Comparison of ENCODE assay signal across 26 cellular contexts in genomic region chr3:44421280-44421679, GRCh38.
"Had no signal": no experiment of that assay in that cellular context is flagged by ENCODE, and none has a peak within 500 bp of the region (broad histone marks: within the 10 kb centered on the region; RNA-seq: fewer than 3 reads in every experiment).

No MANE protein-coding gene starts in this region.

- H3K27me3 Mint-ChIP-seq: progenitor cell of endocrine pancreas had no signal

- H3K27me3 ChIP-seq: dorsolateral prefrontal cortex, foreskin keratinocyte, heart left ventricle, hepatocyte, left lung, neutrophil, right lobe of liver, thyroid gland had no signal

- H3K9me3 Mint-ChIP-seq: natural killer cell; neural crest cell; stimulated activated effector memory CD8-positive, alpha-beta T cell treated with anti-CD3 and anti-CD28 coated beads, Interleukin-12 subunit alpha, Interleukin-12 subunit beta, amount 100 ng/mL, for 72 hours had no signal

- H3K27ac Mint-ChIP-seq: natural killer cell; progenitor cell of endocrine pancreas; stimulated activated effector memory CD8-positive, alpha-beta T cell treated with anti-CD3 and anti-CD28 coated beads, Interleukin-12 subunit alpha, Interleukin-12 subunit beta, amount 100 ng/mL, for 72 hours had no signal

- H3K4me3 ChIP-seq: dorsolateral prefrontal cortex, esophagus muscularis mucosa, gastroesophageal sphincter, heart left ventricle, hepatocyte, left lung, right lobe of liver, suprapubic skin, thyroid gland had no signal

- H3K36me3 Mint-ChIP-seq: natural killer cell; stimulated activated effector memory CD8-positive, alpha-beta T cell treated with anti-CD3 and anti-CD28 coated beads, Interleukin-12 subunit alpha, Interleukin-12 subunit beta, amount 100 ng/mL, for 72 hours had no signal

- H3K36me3 ChIP-seq: esophagus muscularis mucosa, gastroesophageal sphincter, heart left ventricle, right lobe of liver, suprapubic skin, thyroid gland had no signal

- ATAC-seq: foreskin keratinocyte; gastroesophageal sphincter; heart left ventricle; left cardiac atrium; natural killer cell; right lobe of liver; stimulated activated effector memory CD8-positive, alpha-beta T cell treated with anti-CD3 and anti-CD28 coated beads, Interleukin-12 subunit alpha, Interleukin-12 subunit beta, amount 100 ng/mL, for 72 hours; stimulated activated naive CD8-positive, alpha-beta T cell treated with anti-CD3 and anti-CD28 coated beads, Interleukin-15, Interleukin-2, amounts not matched to agents 100 U/mL and 50 U/mL, for 24 hours had no signal

- H3K4me1 Mint-ChIP-seq: natural killer cell, neural crest cell had no signal

- DNase-seq: caudate nucleus; cerebellar nuclear complex; dorsolateral prefrontal cortex; effector CD8-positive, alpha-beta T cell; foreskin keratinocyte; heart left ventricle; left cardiac atrium; left lung; mesenchymal stem cell; midbrain; natural killer cell; small intestine; stimulated activated CD4-positive, alpha-beta T cell treated with anti-CD3 and anti-CD28 coated beads, Interleukin-15, amount 100 ng/mL, for 24 hours; stimulated activated CD4-positive, alpha-beta T cell treated with anti-CD3 and anti-CD28 coated beads, Interleukin-4, amount 100 ng/mL, for 1 hour; stimulated activated naive CD8-positive, alpha-beta T cell treated with anti-CD3 and anti-CD28 coated beads, Interleukin-15, Interleukin-2, amounts not matched to agents 100 U/mL and 50 U/mL, for 24 hours; thyroid gland had no signal

- H3K4me3 Mint-ChIP-seq: natural killer cell; neural crest cell; stimulated activated effector memory CD8-positive, alpha-beta T cell treated with anti-CD3 and anti-CD28 coated beads, Interleukin-12 subunit alpha, Interleukin-12 subunit beta, amount 100 ng/mL, for 72 hours had no signal

- H3K9me3 ChIP-seq: esophagus muscularis mucosa, gastroesophageal sphincter, heart left ventricle, left lung, neutrophil, right lobe of liver, suprapubic skin, thyroid gland had no signal

- H3K4me1 ChIP-seq: esophagus muscularis mucosa, foreskin keratinocyte, gastroesophageal sphincter, heart left ventricle, left lung, parathyroid adenoma, suprapubic skin, thyroid gland had no signal

- H3K27ac ChIP-seq: dorsolateral prefrontal cortex, esophagus muscularis mucosa, foreskin keratinocyte, gastroesophageal sphincter, heart left ventricle, hepatocyte, left lung, neutrophil, parathyroid adenoma, right lobe of liver, suprapubic skin, thyroid gland had no signal
